In the genomic region with DNA sequence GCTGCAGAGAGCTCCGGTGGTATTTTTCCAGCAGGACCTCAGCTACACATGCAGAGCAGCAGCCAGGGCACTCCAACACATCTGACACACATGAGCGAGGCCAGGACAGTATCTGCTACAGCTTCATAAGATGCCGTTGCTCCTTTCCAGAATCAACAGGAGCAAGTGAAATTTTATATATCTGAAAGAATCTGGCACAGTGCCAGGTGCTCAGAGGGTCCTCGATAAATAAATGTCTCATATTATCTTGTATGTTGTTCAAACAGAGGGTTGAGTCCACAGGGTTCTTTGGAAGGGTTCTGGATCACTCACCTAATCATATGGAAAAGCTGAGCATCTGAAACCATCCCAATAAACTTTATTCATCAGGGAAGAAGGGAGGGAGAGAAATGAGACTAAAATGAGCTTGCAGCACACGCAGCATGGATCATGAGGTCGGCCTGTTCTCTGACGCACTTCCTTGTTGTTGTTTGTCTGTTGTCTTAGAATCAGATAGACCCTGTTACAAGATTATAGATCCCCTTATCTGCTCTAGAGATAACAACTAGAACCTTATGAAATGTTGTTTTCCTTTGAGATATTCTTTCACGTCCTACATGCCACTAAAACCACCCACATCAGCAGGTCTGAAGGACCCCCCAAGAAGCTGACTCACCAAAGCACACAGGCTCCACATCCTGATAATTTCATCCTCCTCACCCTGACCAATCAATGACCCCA, we compare ENCODE assay signal across 23 cellular contexts. TPM values are rescaled to one million over a fixed set of nuclear protein-coding genes. Genes with fewer than 3 reads are reported as not detected.
DNase-seq lines count a peak whose midpoint lies in the region; ATAC-seq and TF ChIP-seq lines count a peak whose summit lies in the region.
"Had no signal": no experiment of that assay in that cellular context is flagged by ENCODE, and none has a peak within 500 bp of the region (broad histone marks: within the 10 kb centered on the region; RNA-seq: fewer than 3 reads in every experiment).

No MANE protein-coding gene starts in this region.

- ATAC-seq in GM18498 (IDR thresholded peaks at IDR 0.05; ENCODE audit: unreplicated experiment): no peak
- ATAC-seq: CD8-positive, alpha-beta T cell; GM23338 had no signal

- H3K4me3 Mint-ChIP-seq in activated T-helper 1 cell treated with anti-CD3 and anti-CD28 coated beads, Interleukin-12 subunit alpha, Interleukin-12 subunit beta, Interleukin-2, Interleukin-4 antibody, amounts not matched to agents 30 ng/mL and 10 ng/mL and 1 ng/mL, durations not matched to agents 14 hours and 24 hours and 36 hours: no peak overlapping the region
- H3K4me3 Mint-ChIP-seq: CD8-positive, alpha-beta T cell; GM23338 had no signal

- H3K4me3 ChIP-seq in choroid plexus epithelial cell (ENCODE audit: low read depth, low read length): no peak overlapping the region
- H3K4me3 ChIP-seq: GM23338, HAP-1, SJCRH30 had no signal

- H3K4me1 Mint-ChIP-seq in activated T-helper 1 cell treated with anti-CD3 and anti-CD28 coated beads, Interleukin-12 subunit alpha, Interleukin-12 subunit beta, Interleukin-2, Interleukin-4 antibody, amounts not matched to agents 30 ng/mL and 10 ng/mL and 1 ng/mL, durations not matched to agents 14 hours and 24 hours and 36 hours (ENCODE audit: low read depth): no peaks in the 10 kb centered on the region

- H3K27ac Mint-ChIP-seq in activated T-helper 1 cell treated with anti-CD3 and anti-CD28 coated beads, Interleukin-12 subunit alpha, Interleukin-12 subunit beta, Interleukin-2, Interleukin-4 antibody, amounts not matched to agents 30 ng/mL and 10 ng/mL and 1 ng/mL, durations not matched to agents 14 hours and 24 hours and 36 hours: no peak overlapping the region
- H3K27ac Mint-ChIP-seq: CD8-positive, alpha-beta T cell; GM23338 had no signal

- DNase-seq in NCI-H1417 (lab: John Stamatoyannopoulos, UW): peak in 2 of 3 experiments; percentile 13 to 46
- DNase-seq in NCI-H1417 treated with DMSO at 0.1 percent for 48 hours (lab: John Stamatoyannopoulos, UW): no peak
- DNase-seq in DMS79 (lab: John Stamatoyannopoulos, UW): peak; percentile 37
- DNase-seq in NCI-H345 treated with DMSO at 0.1 percent for 48 hours (lab: John Stamatoyannopoulos, UW; ENCODE audit: unreplicated experiment): peak; percentile 10
- peak; percentile 43 for DNase-seq in choroid plexus epithelial cell (ENCODE audit: low read depth)
- no peak for DNase-seq in activated T-helper 1 cell treated with anti-CD3 and anti-CD28 coated beads, Interleukin-12 subunit alpha, Interleukin-12 subunit beta, Interleukin-2, Interleukin-4 antibody, amounts not matched to agents 30 ng/mL and 10 ng/mL and 1 ng/mL, durations not matched to agents 14 hours and 24 hours and 36 hours (ENCODE audit: low spot score)
- no peak for DNase-seq in NCI-H2029 (lab: John Stamatoyannopoulos, UW)
- DNase-seq: 8988T; C1 segment of cervical spinal cord; CD8-positive, alpha-beta T cell; MV-4-11; NCI-H1436; NCI-H187 treated with DMSO at 0.1 percent for 48 hours; NCI-H510A; NCI-H82; OCI-M1; SJCRH30 had no signal

- intact Hi-C loops in activated T-helper 1 cell treated with anti-CD3 and anti-CD28 coated beads, Interleukin-12 subunit alpha, Interleukin-12 subunit beta, Interleukin-2, Interleukin-4 antibody, amounts not matched to agents 30 ng/mL and 10 ng/mL and 1 ng/mL, durations not matched to agents 14 hours and 24 hours and 36 hours (cut with micrococcal nuclease): no loop called here

- no peak for TF ChIP-seq CTCF in choroid plexus epithelial cell (conservative IDR thresholded peaks at IDR 0.05; ENCODE audit: low read depth, low read length)

- no peaks in the 10 kb centered on the region for H3K9me3 Mint-ChIP-seq in activated T-helper 1 cell treated with anti-CD3 and anti-CD28 coated beads, Interleukin-12 subunit alpha, Interleukin-12 subunit beta, Interleukin-2, Interleukin-4 antibody, amounts not matched to agents 30 ng/mL and 10 ng/mL and 1 ng/mL, durations not matched to agents 14 hours and 24 hours and 36 hours

- H3K27me3 Mint-ChIP-seq in activated T-helper 1 cell treated with anti-CD3 and anti-CD28 coated beads, Interleukin-12 subunit alpha, Interleukin-12 subunit beta, Interleukin-2, Interleukin-4 antibody, amounts not matched to agents 30 ng/mL and 10 ng/mL and 1 ng/mL, durations not matched to agents 14 hours and 24 hours and 36 hours (ENCODE audit: insufficient read depth): peaks cover 5% of the 10 kb centered on the region

- H3K36me3 Mint-ChIP-seq in activated T-helper 1 cell treated with anti-CD3 and anti-CD28 coated beads, Interleukin-12 subunit alpha, Interleukin-12 subunit beta, Interleukin-2, Interleukin-4 antibody, amounts not matched to agents 30 ng/mL and 10 ng/mL and 1 ng/mL, durations not matched to agents 14 hours and 24 hours and 36 hours (ENCODE audit: low read depth): no peaks in the 10 kb centered on the region
- H3K36me3 Mint-ChIP-seq: CD8-positive, alpha-beta T cell had no signal

RNA-seq across cellular contexts. Expression of a gene that starts 3.2 kb away (rescaled TPM):
- total RNA-seq in activated T-helper 1 cell treated with anti-CD3 and anti-CD28 coated beads, Interleukin-12 subunit alpha, Interleukin-12 subunit beta, Interleukin-2, Interleukin-4 antibody, amounts not matched to agents 30 ng/mL and 10 ng/mL and 1 ng/mL, durations not matched to agents 14 hours and 24 hours and 36 hours: not detected in 2 replicates
- total RNA-seq: CD8-positive, alpha-beta T cell; Daoy; GM23338; HT1080; SJCRH30; T-helper 1 cell treated with Interleukin-12 subunit alpha and Interleukin-12 subunit beta and Interleukin-4 antibody, amounts not matched to agents 30 ng/mL and 1 ng/mL, for 36 hours had no signal

Comparison
In these comparisons a context has a peak if more than half of its experiments do, and no peak if none do; other contexts are left out.
1. DNase-seq: peak in NCI-H1417 (2 of 3), DMS79 (single experiment), NCI-H345 treated with DMSO at 0.1 percent for 48 hours (single experiment) and choroid plexus epithelial cell (single experiment); none in NCI-H1417 treated with DMSO at 0.1 percent for 48 hours (single experiment), activated T-helper 1 cell treated with anti-CD3 and anti-CD28 coated beads, Interleukin-12 subunit alpha, Interleukin-12 subunit beta, Interleukin-2, Interleukin-4 antibody, amounts not matched to agents 30 ng/mL and 10 ng/mL and 1 ng/mL, durations not matched to agents 14 hours and 24 hours and 36 hours (single experiment) and NCI-H2029 (single experiment).